In genomic region chr11:102318469-102318868, GRCh38 we compare ENCODE assay signal across 8 cellular contexts. TPM values are rescaled to one million over a fixed set of nuclear protein-coding genes. Genes with fewer than 3 reads are reported as not detected.
DNase-seq lines count a peak whose midpoint lies in the region; ATAC-seq and TF ChIP-seq lines count a peak whose summit lies in the region.

No MANE protein-coding gene starts in this region.

- H3K4me1 Mint-ChIP-seq in CD4-positive, alpha-beta T cell (ENCODE audit: low read depth) = peaks cover 72% of the 10 kb centered on the region
- H3K4me1 Mint-ChIP-seq in activated CD8-positive, alpha-beta T cell treated with anti-CD3 and anti-CD28 coated beads, Interleukin-2, amount 10 ng/mL, durations not matched to agents 7 days and 5 days (ENCODE audit: low read depth) = peaks cover 65% of the 10 kb centered on the region
- peaks cover 15% of the 10 kb centered on the region for H3K4me1 Mint-ChIP-seq in type B pancreatic cell (ENCODE audit: unreplicated experiment)
- peaks cover 8% of the 10 kb centered on the region for H3K4me1 Mint-ChIP-seq in progenitor cell of endocrine pancreas (ENCODE audit: low read depth)

- intact Hi-C loops in CD4-positive, alpha-beta T cell (cut with DNase I, micrococcal nuclease) = loop anchor here (1.0 to 2.0 kb wide), 3 partner anchors 23 to 30 kb away; partner anchors contain the start of gene BIRC2 (in 1 of the 2)

- H3K27ac Mint-ChIP-seq in CD4-positive, alpha-beta T cell = peak overlapping the region; percentile 93
- peak overlapping the region; percentile 74 for H3K27ac Mint-ChIP-seq in activated CD8-positive, alpha-beta T cell treated with anti-CD3 and anti-CD28 coated beads, Interleukin-2, amount 10 ng/mL, durations not matched to agents 7 days and 5 days
- H3K27ac Mint-ChIP-seq in type B pancreatic cell = no peak overlapping the region
- no peak overlapping the region for H3K27ac Mint-ChIP-seq in progenitor cell of endocrine pancreas

- H3K27ac ChIP-seq in CD4-positive, alpha-beta T cell (ENCODE audit: low read depth, low read length) = peak overlapping the region; percentile 95

- H3K27me3 ChIP-seq in CD4-positive, alpha-beta T cell (ENCODE audit: control insufficient read depth, insufficient read depth, low read length) = no peaks in the 10 kb centered on the region

- peak; percentile 37 for ATAC-seq in CD4-positive, alpha-beta T cell (ENCODE audit: poor library complexity)
- ATAC-seq in HG02870 (IDR thresholded peaks at IDR 0.05; ENCODE audit: unreplicated experiment) = peak; percentile 17
- peak; percentile 13 for ATAC-seq in activated CD8-positive, alpha-beta T cell treated with anti-CD3 and anti-CD28 coated beads, Interleukin-2, amount 10 ng/mL, durations not matched to agents 7 days and 5 days
- ATAC-seq in HG03460 (IDR thresholded peaks at IDR 0.05; ENCODE audit: unreplicated experiment) = no peak

- peak overlapping the region; percentile 97 for H3K4me3 Mint-ChIP-seq in CD4-positive, alpha-beta T cell
- H3K4me3 Mint-ChIP-seq in activated CD8-positive, alpha-beta T cell treated with anti-CD3 and anti-CD28 coated beads, Interleukin-2, amount 10 ng/mL, durations not matched to agents 7 days and 5 days = peak overlapping the region; percentile 89
- peak overlapping the region; percentile 13 for H3K4me3 Mint-ChIP-seq in type B pancreatic cell
- no peak overlapping the region for H3K4me3 Mint-ChIP-seq in progenitor cell of endocrine pancreas (ENCODE audit: low read depth)

- H3K27me3 Mint-ChIP-seq in CD4-positive, alpha-beta T cell = no peaks in the 10 kb centered on the region
- no peaks in the 10 kb centered on the region for H3K27me3 Mint-ChIP-seq in activated CD8-positive, alpha-beta T cell treated with anti-CD3 and anti-CD28 coated beads, Interleukin-2, amount 10 ng/mL, durations not matched to agents 7 days and 5 days (ENCODE audit: low read depth)
- H3K27me3 Mint-ChIP-seq in type B pancreatic cell (peaks cover 15% of the 10 kb centered on the region), progenitor cell of endocrine pancreas (peaks cover 19% of the 10 kb centered on the region)

- CTCF ChIA-PET in CD4-positive, alpha-beta T cell (lab: Charles Lee) = interaction anchor here (0.6 to 16.1 kb wide), 12 partner anchors 8 to 133 kb away, joined by 3 to 185 read pairs (median 5); no protein-coding TSS in a partner anchor
- CTCF ChIA-PET in activated CD8-positive, alpha-beta T cell treated with anti-CD3 and anti-CD28 coated beads, Interleukin-2, amount 10 ng/mL, durations not matched to agents 7 days and 5 days (lab: Charles Lee) = interaction anchor here (0.6 to 17.7 kb wide), 18 partner anchors 8 to 348 kb away, joined by 3 to 484 read pairs (median 4); no protein-coding TSS in a partner anchor

- peaks cover 55% of the 10 kb centered on the region for H3K36me3 Mint-ChIP-seq in CD4-positive, alpha-beta T cell (ENCODE audit: low read depth)
- peaks cover 23% of the 10 kb centered on the region for H3K36me3 Mint-ChIP-seq in activated CD8-positive, alpha-beta T cell treated with anti-CD3 and anti-CD28 coated beads, Interleukin-2, amount 10 ng/mL, durations not matched to agents 7 days and 5 days (ENCODE audit: low read depth)
- H3K36me3 Mint-ChIP-seq in type B pancreatic cell (no peaks in the 10 kb centered on the region), progenitor cell of endocrine pancreas (ENCODE audit: insufficient read depth) (no peaks in the 10 kb centered on the region)

- H3K9me3 ChIP-seq in CD4-positive, alpha-beta T cell (ENCODE audit: control insufficient read depth, low read length) = no peaks in the 10 kb centered on the region

- POLR2A ChIA-PET in CD4-positive, alpha-beta T cell (lab: Charles Lee) = interaction anchor here (0.8 to 9.0 kb wide), 8 partner anchors 11 to 294 kb away, joined by 3 to 156 read pairs (median 10); no protein-coding TSS in a partner anchor
- POLR2A ChIA-PET in activated CD8-positive, alpha-beta T cell treated with anti-CD3 and anti-CD28 coated beads, Interleukin-2, amount 10 ng/mL, durations not matched to agents 7 days and 5 days (lab: Charles Lee) = interaction anchor here (0.6 to 3.5 kb wide), 7 partner anchors 12 to 133 kb away, joined by 3 to 25 read pairs (median 3); no protein-coding TSS in a partner anchor

- DNase-seq in CD4-positive, alpha-beta T cell = peak in 9 of 10 experiments; percentile 37 to 66 (median 57)
- DNase-seq in activated CD8-positive, alpha-beta T cell treated with anti-CD3 and anti-CD28 coated beads, Interleukin-2, amount 10 ng/mL, durations not matched to agents 7 days and 5 days = peak; percentile 57
- DNase-seq in kidney tubule cell (ENCODE audit: low spot score) = peak; percentile 73
- no peak for DNase-seq in type B pancreatic cell (ENCODE audit: extremely low spot score, unreplicated experiment)
- no peak for DNase-seq in progenitor cell of endocrine pancreas (ENCODE audit: low spot score, unreplicated experiment)
- DNase-seq in cerebellum (ENCODE audit: low spot score) = no peak

- TF ChIP-seq CTCF in CD4-positive, alpha-beta T cell (IDR thresholded peaks at IDR 0.05) = peak; percentile 40
- TF ChIP-seq CTCF in type B pancreatic cell (conservative IDR thresholded peaks at IDR 0.05) (no peak), progenitor cell of endocrine pancreas (IDR thresholded peaks at IDR 0.05; ENCODE audit: unreplicated experiment) (no peak)

- H3K9me3 Mint-ChIP-seq in CD4-positive, alpha-beta T cell = no peaks in the 10 kb centered on the region
- no peaks in the 10 kb centered on the region for H3K9me3 Mint-ChIP-seq in activated CD8-positive, alpha-beta T cell treated with anti-CD3 and anti-CD28 coated beads, Interleukin-2, amount 10 ng/mL, durations not matched to agents 7 days and 5 days (ENCODE audit: insufficient read depth)
- H3K9me3 Mint-ChIP-seq in type B pancreatic cell (no peaks in the 10 kb centered on the region), progenitor cell of endocrine pancreas (ENCODE audit: low read depth) (no peaks in the 10 kb centered on the region)

RNA-seq across cellular contexts. Expression of gene BIRC3, which starts 1.2 kb away (rescaled TPM):
- total RNA-seq in CD4-positive, alpha-beta T cell = 100 to 1,000 TPM; 115 to 124 TPM
- total RNA-seq in activated CD8-positive, alpha-beta T cell treated with anti-CD3 and anti-CD28 coated beads, Interleukin-2, amount 10 ng/mL, durations not matched to agents 7 days and 5 days = 10 to 100 TPM; 12.9 to 14.5 TPM
- total RNA-seq in type B pancreatic cell (ENCODE audit: low replicate concordance) (2.3 and 2.8 TPM in 2 replicates), progenitor cell of endocrine pancreas (0.29 and 0.36 TPM in 2 replicates), cerebellum (1.1 TPM)

RNA-seq across cellular contexts. Expression of gene BIRC2, which starts 28.5 kb away (rescaled TPM):
- total RNA-seq in CD4-positive, alpha-beta T cell = 100 to 1,000 TPM; 107 to 109 TPM
- total RNA-seq in activated CD8-positive, alpha-beta T cell treated with anti-CD3 and anti-CD28 coated beads, Interleukin-2, amount 10 ng/mL, durations not matched to agents 7 days and 5 days = 10 to 100 TPM; 28.3 to 30.4 TPM
- total RNA-seq in type B pancreatic cell (ENCODE audit: low replicate concordance) (43.4 and 46.9 TPM in 2 replicates), progenitor cell of endocrine pancreas (66.3 and 67.2 TPM in 2 replicates), cerebellum (96.0 TPM)

Comparison
In these comparisons a context has a peak if more than half of its experiments do, and no peak if none do; other contexts are left out.
1. DNase-seq: peak in CD4-positive, alpha-beta T cell (9 of 10), activated CD8-positive, alpha-beta T cell treated with anti-CD3 and anti-CD28 coated beads, Interleukin-2, amount 10 ng/mL, durations not matched to agents 7 days and 5 days (single experiment) and kidney tubule cell (single experiment); none in type B pancreatic cell (single experiment), progenitor cell of endocrine pancreas (single experiment) and cerebellum (single experiment).
2. H3K27ac Mint-ChIP-seq: peak in CD4-positive, alpha-beta T cell (single experiment) and activated CD8-positive, alpha-beta T cell treated with anti-CD3 and anti-CD28 coated beads, Interleukin-2, amount 10 ng/mL, durations not matched to agents 7 days and 5 days (single experiment); none in type B pancreatic cell (single experiment) and progenitor cell of endocrine pancreas (single experiment).
3. RNA of gene BIRC3, which starts 1.2 kb away (total RNA-seq): 115 to 124 TPM in CD4-positive, alpha-beta T cell; 12.9 to 14.5 TPM in activated CD8-positive, alpha-beta T cell treated with anti-CD3 and anti-CD28 coated beads, Interleukin-2, amount 10 ng/mL, durations not matched to agents 7 days and 5 days, 2.3 to 2.8 TPM in type B pancreatic cell, 1.1 TPM in cerebellum (single experiment) and 0.29 to 0.36 TPM in progenitor cell of endocrine pancreas; every median in the first group is over 4 times any median in the second.